ENCODE assay signal across 8 cellular contexts in the genomic region with DNA sequence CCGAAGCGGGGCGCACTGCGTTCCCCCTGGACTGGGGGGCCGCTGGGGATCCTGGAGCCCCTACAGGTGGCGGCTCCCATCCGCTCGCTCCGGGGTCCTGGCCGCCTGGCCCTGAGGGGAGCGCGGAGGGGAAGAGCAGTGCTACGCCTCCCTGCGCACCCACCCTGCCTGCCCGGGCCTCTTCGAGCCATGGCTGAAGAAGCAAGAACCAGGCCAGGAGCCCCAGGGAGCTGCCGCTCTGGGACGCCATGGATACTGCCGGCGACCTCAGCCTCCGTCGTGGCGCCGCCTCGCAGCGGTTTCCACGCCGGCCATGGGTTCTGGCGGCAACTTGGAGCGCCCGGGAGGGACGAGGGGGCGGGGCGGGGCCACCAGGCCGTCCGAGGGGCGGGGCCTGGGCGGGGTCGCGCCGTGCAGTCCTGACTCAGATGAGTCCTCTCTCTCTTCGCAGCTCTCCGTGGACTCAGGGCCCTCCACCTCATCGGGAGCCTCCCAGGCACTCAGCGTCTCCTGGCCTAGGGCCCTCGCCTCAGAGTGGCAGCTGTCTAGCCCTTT. TPM values are rescaled to one million over a fixed set of nuclear protein-coding genes. Genes with fewer than 3 reads are reported as not detected.
DNase-seq lines count a peak whose midpoint lies in the region; TF ChIP-seq lines count a peak whose summit lies in the region.

No MANE protein-coding gene starts in this region.

- H3K27ac ChIP-seq in neural progenitor cell (no peak overlapping the region), stomach smooth muscle (ENCODE audit: low read length) (no peak overlapping the region)

- H3K4me1 Mint-ChIP-seq in neural progenitor cell: peaks cover 4% of the 10 kb centered on the region

- H4K20me1 ChIP-seq in neural progenitor cell (ENCODE audit: low read depth): no peaks in the 10 kb centered on the region

- H3K36me3 Mint-ChIP-seq in neural progenitor cell: no peaks in the 10 kb centered on the region

- peaks cover 10% of the 10 kb centered on the region for H3K27me3 Mint-ChIP-seq in neural progenitor cell (ENCODE audit: insufficient read depth, low read depth)

- H3K4me3 ChIP-seq in neural progenitor cell (peak overlapping the region; percentile 35), stomach smooth muscle (ENCODE audit: low read length in 2 of 2) (peak overlapping the region; percentile 38 to 68)

- no peak overlapping the region for H3K27ac Mint-ChIP-seq in neural progenitor cell

- no peak for TF ChIP-seq CTCF in neural progenitor cell (IDR thresholded peaks at IDR 0.05)

- H3K27me3 ChIP-seq in neural progenitor cell (peaks cover 18% of the 10 kb centered on the region), stomach smooth muscle (ENCODE audit: control insufficient read depth in 1 of 2, insufficient read depth in 2 of 2, low read length in 2 of 2) (no peaks in the 10 kb centered on the region)

- H3K9ac ChIP-seq in neural progenitor cell: no peak overlapping the region
- peak overlapping the region in 1 of 2 donors; percentile 13 for H3K9ac ChIP-seq in stomach smooth muscle (ENCODE audit: low read length in 2 of 2)

- peaks cover 5% of the 10 kb centered on the region for H3K4me1 ChIP-seq in neural progenitor cell
- H3K4me1 ChIP-seq in stomach smooth muscle (ENCODE audit: control insufficient read depth, insufficient read depth, low read length): peaks cover 9% of the 10 kb centered on the region

- no peaks in the 10 kb centered on the region for H3K79me2 ChIP-seq in neural progenitor cell (ENCODE audit: low read depth)

- peak overlapping the region; percentile 75 for H3K4me2 ChIP-seq in neural progenitor cell

- peak overlapping the region; percentile 73 for H3K4me3 Mint-ChIP-seq in neural progenitor cell

- no peaks in the 10 kb centered on the region for H3K9me3 Mint-ChIP-seq in neural progenitor cell

- no peaks in the 10 kb centered on the region for H3F3A ChIP-seq in neural progenitor cell (ENCODE audit: low read depth)

- DNase-seq in D341Med (ENCODE audit: low spot score) (peak; percentile 42), NCI-H1105 treated with DMSO at 0.1 percent for 48 hours (lab: John Stamatoyannopoulos, UW) (peak; percentile 43), fibroblast of gingiva (ENCODE audit: low read depth) (peak; percentile 33), neural progenitor cell (ENCODE audit: low spot score) (peak; percentile 89), HCEC 1CT (no peak), GM19240 (ENCODE audit: insufficient read length, low spot score) (no peak)
- DNase-seq in activated T-cell treated with anti-CD3 and anti-CD28 coated beads, Interleukin-2, amount 50 U/mL, for 1 hour: peak; percentile 79

- H3K9me3 ChIP-seq in neural progenitor cell (ENCODE audit: low read depth) (no peaks in the 10 kb centered on the region), stomach smooth muscle (ENCODE audit: control insufficient read depth in 2 of 2, low read length in 2 of 2) (no peaks in the 10 kb centered on the region)

- H3K36me3 ChIP-seq in neural progenitor cell (no peaks in the 10 kb centered on the region), stomach smooth muscle (ENCODE audit: control insufficient read depth in 2 of 2, insufficient read depth in 2 of 2, low read length in 2 of 2) (no peaks in the 10 kb centered on the region)

- H2AFZ ChIP-seq in neural progenitor cell (replicated peaks): peak overlapping the region; percentile 80

RNA-seq across cellular contexts. Expression of gene MYL3, which starts 50.9 kb away (rescaled TPM):
- total RNA-seq in neural progenitor cell (ENCODE audit: low replicate concordance): not detected in 2 replicates

Comparison
In these comparisons a context has a peak if more than half of its experiments do, and no peak if none do; other contexts are left out.
1. DNase-seq: peak in D341Med (single experiment), NCI-H1105 treated with DMSO at 0.1 percent for 48 hours (single experiment), activated T-cell treated with anti-CD3 and anti-CD28 coated beads, Interleukin-2, amount 50 U/mL, for 1 hour (single experiment), fibroblast of gingiva (single experiment) and neural progenitor cell (single experiment); none in HCEC 1CT (single experiment) and GM19240 (single experiment).